ENCODE assay signal across 1 cellular context in the genomic region with DNA sequence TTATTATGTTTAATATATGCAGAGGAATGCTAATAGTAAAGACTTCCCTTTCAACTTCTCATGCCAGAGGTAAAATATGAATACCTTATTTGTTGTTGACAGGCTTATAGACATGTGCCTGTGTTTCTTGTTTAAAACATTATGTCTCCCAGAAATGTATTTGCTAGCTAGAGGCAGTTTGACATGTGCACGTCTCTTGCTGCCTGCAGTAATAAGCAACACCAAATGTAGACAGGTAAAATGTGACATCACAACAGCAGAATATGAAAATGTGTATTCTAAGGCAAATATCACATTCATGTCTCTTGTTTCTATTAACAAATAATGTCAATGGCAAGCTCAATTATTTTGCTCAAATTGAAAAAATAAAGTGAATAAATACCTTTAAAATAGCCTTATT.
"Had no signal": no experiment of that assay in that cellular context is flagged by ENCODE, and none has a peak within 500 bp of the region (broad histone marks: within the 10 kb centered on the region; RNA-seq: fewer than 3 reads in every experiment).

No MANE protein-coding gene starts in this region.

- ATAC-seq: GM12878 had no signal

- H3K4me3 ChIP-seq: GM12878 had no signal
